13 cellular contexts compared by ENCODE assay signal in genomic region chr2:177543007-177543760, GRCh38.
DNase-seq lines count a peak whose midpoint lies in the region; FAIRE-seq and TF ChIP-seq lines count a peak whose summit lies in the region.
"Had no signal": no experiment of that assay in that cellular context is flagged by ENCODE, and none has a peak within 500 bp of the region (broad histone marks: within the 10 kb centered on the region; RNA-seq: fewer than 3 reads in every experiment).

No MANE protein-coding gene starts in this region.

- H3K4me3 Mint-ChIP-seq in progenitor cell of endocrine pancreas (ENCODE audit: low read depth) = no peak overlapping the region

- peak; percentile 84 for FAIRE-seq in RCC 7860 (lab: Jason Lieb, UNC)
- FAIRE-seq: endometrium, H1 had no signal

- H3K27ac Mint-ChIP-seq in progenitor cell of endocrine pancreas = no peak overlapping the region

- no peak overlapping the region for H3K4me3 ChIP-seq in retinal pigment epithelial cell (ENCODE audit: low read length)
- H3K4me3 ChIP-seq: psoas muscle had no signal

- DNase-seq in GM04504 (ENCODE audit: low read depth) = peak; percentile 47
- DNase-seq in RCC 7860 (ENCODE audit: low spot score) = peak; percentile 47
- peak; percentile 52 for DNase-seq in fibroblast of gingiva (ENCODE audit: low read depth)
- peak; percentile 12 for DNase-seq in retinal pigment epithelial cell (ENCODE audit: low read depth)
- no peak for DNase-seq in activated T-cell treated with anti-CD3 and anti-CD28 coated beads, Interleukin-2, amount 50 U/mL, for 1 hour
- DNase-seq in progenitor cell of endocrine pancreas (ENCODE audit: low spot score, unreplicated experiment) = no peak
- no peak for DNase-seq in ureter (ENCODE audit: low spot score)
- no peak for DNase-seq in activated T-cell treated with anti-CD3 and anti-CD28 coated beads for 4 hours
- DNase-seq: activated naive CD4-positive, alpha-beta T cell; NCI-H1417 treated with DMSO at 0.1 percent for 48 hours had no signal

- peaks cover 8% of the 10 kb centered on the region for H3K36me3 Mint-ChIP-seq in progenitor cell of endocrine pancreas (ENCODE audit: insufficient read depth)

- peaks cover 9% of the 10 kb centered on the region for H3K9me3 Mint-ChIP-seq in progenitor cell of endocrine pancreas (ENCODE audit: low read depth)

- H3K27me3 Mint-ChIP-seq in progenitor cell of endocrine pancreas = no peaks in the 10 kb centered on the region

- TF ChIP-seq CTCF in retinal pigment epithelial cell (conservative IDR thresholded peaks at IDR 0.05; ENCODE audit: low read depth, low read length) = no peak
- TF ChIP-seq CTCF in progenitor cell of endocrine pancreas (IDR thresholded peaks at IDR 0.05; ENCODE audit: unreplicated experiment) = no peak

- H3K4me1 Mint-ChIP-seq in progenitor cell of endocrine pancreas (ENCODE audit: low read depth) = no peaks in the 10 kb centered on the region

Comparison
In these comparisons a context has a peak if more than half of its experiments do, and no peak if none do; other contexts are left out.
1. DNase-seq: peak in GM04504 (single experiment), RCC 7860 (single experiment), fibroblast of gingiva (single experiment) and retinal pigment epithelial cell (single experiment); none in activated T-cell treated with anti-CD3 and anti-CD28 coated beads, Interleukin-2, amount 50 U/mL, for 1 hour (single experiment), progenitor cell of endocrine pancreas (single experiment), ureter (single experiment) and activated T-cell treated with anti-CD3 and anti-CD28 coated beads for 4 hours (single experiment).